Comparison of ENCODE assay signal across 20 cellular contexts in the genomic region with DNA sequence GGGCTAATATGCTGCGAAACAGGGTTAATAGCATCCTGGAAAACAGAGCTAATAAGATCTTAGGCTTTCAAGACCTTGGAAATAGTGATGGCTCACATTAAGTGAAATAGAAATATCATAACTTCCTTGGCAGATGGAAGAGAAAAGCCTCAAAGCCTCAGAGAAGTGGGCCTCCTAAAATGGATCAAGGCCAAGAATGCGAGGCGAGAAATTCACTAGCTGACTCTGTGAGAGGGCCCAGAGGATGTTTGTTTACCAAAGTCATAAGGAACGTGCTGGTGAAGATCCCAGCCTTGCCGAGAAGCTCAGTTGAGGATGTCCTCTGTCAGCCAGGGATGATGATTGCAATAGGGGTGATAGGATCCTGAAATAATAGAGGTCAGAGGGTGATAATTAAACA.
"Had no signal": no experiment of that assay in that cellular context is flagged by ENCODE, and none has a peak within 500 bp of the region (broad histone marks: within the 10 kb centered on the region; RNA-seq: fewer than 3 reads in every experiment).

No MANE protein-coding gene starts in this region.

- DNase-seq: dermis blood vessel endothelial cell; effector memory CD4-positive, alpha-beta T cell; erythroblast; heart left ventricle; left cardiac atrium; left lung; mesenchymal stem cell; mucosa of descending colon; naive B cell; pancreas; stimulated activated CD4-positive, alpha-beta T cell treated with anti-CD3 and anti-CD28 coated beads, Interleukin-2, amount 100 ng/mL, for 24 hours; stimulated activated CD4-positive, alpha-beta T cell treated with anti-CD3 and anti-CD28 coated beads, Interleukin-4, amount 100 ng/mL, for 24 hours; stimulated activated naive CD4-positive, alpha-beta T cell treated with Interleukin-2 at 50 U/mL for 16 hours; stomach; thyroid gland; trophoblast cell had no signal

- H3K36me3 Mint-ChIP-seq: mesothelial cell of epicardium; naive B cell; natural killer cell treated with Interleukin-12 subunit alpha and Interleukin-12 subunit beta and Interleukin-15 and Interleukin-18, amount 100 ng/mL, for 72 hours; stimulated activated effector memory CD8-positive, alpha-beta T cell treated with anti-CD3 and anti-CD28 coated beads, Interleukin-12 subunit alpha, Interleukin-12 subunit beta, amount 100 ng/mL, for 72 hours had no signal

- H3K4me3 Mint-ChIP-seq: mesothelial cell of epicardium; naive B cell; natural killer cell treated with Interleukin-12 subunit alpha and Interleukin-12 subunit beta and Interleukin-15 and Interleukin-18, amount 100 ng/mL, for 72 hours; neural crest cell; stimulated activated effector memory CD8-positive, alpha-beta T cell treated with anti-CD3 and anti-CD28 coated beads, Interleukin-12 subunit alpha, Interleukin-12 subunit beta, amount 100 ng/mL, for 72 hours had no signal

- H3K4me1 Mint-ChIP-seq: mesothelial cell of epicardium; naive B cell; stimulated activated effector memory CD8-positive, alpha-beta T cell treated with anti-CD3 and anti-CD28 coated beads, Interleukin-12 subunit alpha, Interleukin-12 subunit beta, amount 100 ng/mL, for 72 hours had no signal

- H3K9me3 Mint-ChIP-seq: mesothelial cell of epicardium; natural killer cell treated with Interleukin-12 subunit alpha and Interleukin-12 subunit beta and Interleukin-15 and Interleukin-18, amount 100 ng/mL, for 72 hours; stimulated activated effector memory CD8-positive, alpha-beta T cell treated with anti-CD3 and anti-CD28 coated beads, Interleukin-12 subunit alpha, Interleukin-12 subunit beta, amount 100 ng/mL, for 72 hours had no signal

- H3K27ac Mint-ChIP-seq: mesothelial cell of epicardium; naive B cell; stimulated activated effector memory CD8-positive, alpha-beta T cell treated with anti-CD3 and anti-CD28 coated beads, Interleukin-12 subunit alpha, Interleukin-12 subunit beta, amount 100 ng/mL, for 72 hours had no signal
